2 cellular contexts compared by ENCODE assay signal in the genomic region with DNA sequence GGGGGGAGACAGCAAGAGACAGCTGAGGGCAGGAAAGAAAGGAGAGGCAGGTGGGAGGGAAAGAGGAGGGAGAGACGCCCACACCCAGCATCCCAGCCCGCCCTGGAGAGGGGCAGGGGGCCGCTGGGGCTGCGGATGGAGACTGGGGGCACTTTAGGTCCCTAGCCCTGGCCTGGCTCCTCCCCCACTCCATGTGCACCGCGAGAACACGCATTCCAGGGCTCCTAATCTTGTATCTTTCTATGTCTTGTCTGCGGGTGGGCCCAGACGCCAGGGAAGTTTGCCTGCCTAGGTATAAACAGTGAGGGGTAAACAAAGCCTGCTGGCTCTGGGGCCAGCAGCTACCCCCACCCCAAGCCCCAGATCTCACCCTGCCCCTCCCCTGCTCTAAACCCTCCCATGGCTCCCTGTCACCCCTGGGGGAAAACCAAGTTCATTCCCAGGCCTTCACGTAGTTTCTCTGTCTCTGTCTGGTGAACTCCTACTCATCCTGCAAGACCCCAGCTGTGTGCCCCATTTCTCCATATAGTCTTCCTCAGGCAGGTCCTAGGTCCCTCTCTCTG.
TF ChIP-seq lines count a peak whose summit lies in the region.

No MANE protein-coding gene starts in this region.

TF ChIP-seq in HEK293, 187 proteins besides CTCF, POLR2A, EP300 and RAD21 (continues in another document):
- TF ChIP-seq, protein P1, sequence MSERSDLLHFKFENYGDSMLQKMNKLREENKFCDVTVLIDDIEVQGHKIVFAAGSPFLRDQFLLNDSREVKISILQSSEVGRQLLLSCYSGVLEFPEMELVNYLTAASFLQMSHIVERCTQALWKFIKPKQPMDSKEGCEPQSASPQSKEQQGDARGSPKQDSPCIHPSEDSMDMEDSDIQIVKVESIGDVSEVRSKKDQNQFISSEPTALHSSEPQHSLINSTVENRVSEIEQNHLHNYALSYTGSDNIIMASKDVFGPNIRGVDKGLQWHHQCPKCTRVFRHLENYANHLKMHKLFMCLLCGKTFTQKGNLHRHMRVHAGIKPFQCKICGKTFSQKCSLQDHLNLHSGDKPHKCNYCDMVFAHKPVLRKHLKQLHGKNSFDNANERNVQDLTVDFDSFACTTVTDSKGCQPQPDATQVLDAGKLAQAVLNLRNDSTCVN (tag by site-specific recombination; optimal IDR thresholded peaks at IDR 0.05): peak; percentile 34
- TF ChIP-seq, protein P2, sequence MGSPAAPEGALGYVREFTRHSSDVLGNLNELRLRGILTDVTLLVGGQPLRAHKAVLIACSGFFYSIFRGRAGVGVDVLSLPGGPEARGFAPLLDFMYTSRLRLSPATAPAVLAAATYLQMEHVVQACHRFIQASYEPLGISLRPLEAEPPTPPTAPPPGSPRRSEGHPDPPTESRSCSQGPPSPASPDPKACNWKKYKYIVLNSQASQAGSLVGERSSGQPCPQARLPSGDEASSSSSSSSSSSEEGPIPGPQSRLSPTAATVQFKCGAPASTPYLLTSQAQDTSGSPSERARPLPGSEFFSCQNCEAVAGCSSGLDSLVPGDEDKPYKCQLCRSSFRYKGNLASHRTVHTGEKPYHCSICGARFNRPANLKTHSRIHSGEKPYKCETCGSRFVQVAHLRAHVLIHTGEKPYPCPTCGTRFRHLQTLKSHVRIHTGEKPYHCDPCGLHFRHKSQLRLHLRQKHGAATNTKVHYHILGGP (tag by site-specific recombination; IDR thresholded peaks at IDR 0.05): no peak
- TF ChIP-seq BCL11B (tag by site-specific recombination; IDR thresholded peaks at IDR 0.05; ENCODE audit: low read depth): peak; percentile 31; the same call in 1 of the 2 replicates
- peak; percentile 92 for TF ChIP-seq WT1 (tag by site-specific recombination; IDR thresholded peaks at IDR 0.05)
- TF ChIP-seq, protein P3, sequence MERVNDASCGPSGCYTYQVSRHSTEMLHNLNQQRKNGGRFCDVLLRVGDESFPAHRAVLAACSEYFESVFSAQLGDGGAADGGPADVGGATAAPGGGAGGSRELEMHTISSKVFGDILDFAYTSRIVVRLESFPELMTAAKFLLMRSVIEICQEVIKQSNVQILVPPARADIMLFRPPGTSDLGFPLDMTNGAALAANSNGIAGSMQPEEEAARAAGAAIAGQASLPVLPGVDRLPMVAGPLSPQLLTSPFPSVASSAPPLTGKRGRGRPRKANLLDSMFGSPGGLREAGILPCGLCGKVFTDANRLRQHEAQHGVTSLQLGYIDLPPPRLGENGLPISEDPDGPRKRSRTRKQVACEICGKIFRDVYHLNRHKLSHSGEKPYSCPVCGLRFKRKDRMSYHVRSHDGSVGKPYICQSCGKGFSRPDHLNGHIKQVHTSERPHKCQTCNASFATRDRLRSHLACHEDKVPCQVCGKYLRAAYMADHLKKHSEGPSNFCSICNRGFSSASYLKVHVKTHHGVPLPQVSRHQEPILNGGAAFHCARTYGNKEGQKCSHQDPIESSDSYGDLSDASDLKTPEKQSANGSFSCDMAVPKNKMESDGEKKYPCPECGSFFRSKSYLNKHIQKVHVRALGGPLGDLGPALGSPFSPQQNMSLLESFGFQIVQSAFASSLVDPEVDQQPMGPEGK (tag by site-specific recombination; IDR thresholded peaks at IDR 0.05): peak; percentile 88
- peak; percentile 7; the same call in 1 of the 2 replicates for TF ChIP-seq FEZF1 (tag by site-specific recombination; IDR thresholded peaks at IDR 0.05)
- TF ChIP-seq BCL11A (tag by site-specific recombination; IDR thresholded peaks at IDR 0.05; ENCODE audit: low read depth): 0 out of 2 replicates have a peak, but pooled peaks have one; percentile 50
- peak; percentile 95 for TF ChIP-seq ZNF16 (tag by site-specific recombination; IDR thresholded peaks at IDR 0.05; ENCODE audit: low read depth)
- no peak for TF ChIP-seq ZNF707 (tag by site-specific recombination; IDR thresholded peaks at IDR 0.05)
- TF ChIP-seq ZNF600 (tag by site-specific recombination; IDR thresholded peaks at IDR 0.05): 0 out of 2 replicates have a peak, but pooled peaks have one; percentile 15
- TF ChIP-seq KLF1 (tag by site-specific recombination; IDR thresholded peaks at IDR 0.05): peak; percentile 89
- TF ChIP-seq HOXD13 (CRISPR knock-in tag; IDR thresholded peaks at IDR 0.05; ENCODE audit: borderline replicate concordance): no peak
- TF ChIP-seq, protein P4, sequence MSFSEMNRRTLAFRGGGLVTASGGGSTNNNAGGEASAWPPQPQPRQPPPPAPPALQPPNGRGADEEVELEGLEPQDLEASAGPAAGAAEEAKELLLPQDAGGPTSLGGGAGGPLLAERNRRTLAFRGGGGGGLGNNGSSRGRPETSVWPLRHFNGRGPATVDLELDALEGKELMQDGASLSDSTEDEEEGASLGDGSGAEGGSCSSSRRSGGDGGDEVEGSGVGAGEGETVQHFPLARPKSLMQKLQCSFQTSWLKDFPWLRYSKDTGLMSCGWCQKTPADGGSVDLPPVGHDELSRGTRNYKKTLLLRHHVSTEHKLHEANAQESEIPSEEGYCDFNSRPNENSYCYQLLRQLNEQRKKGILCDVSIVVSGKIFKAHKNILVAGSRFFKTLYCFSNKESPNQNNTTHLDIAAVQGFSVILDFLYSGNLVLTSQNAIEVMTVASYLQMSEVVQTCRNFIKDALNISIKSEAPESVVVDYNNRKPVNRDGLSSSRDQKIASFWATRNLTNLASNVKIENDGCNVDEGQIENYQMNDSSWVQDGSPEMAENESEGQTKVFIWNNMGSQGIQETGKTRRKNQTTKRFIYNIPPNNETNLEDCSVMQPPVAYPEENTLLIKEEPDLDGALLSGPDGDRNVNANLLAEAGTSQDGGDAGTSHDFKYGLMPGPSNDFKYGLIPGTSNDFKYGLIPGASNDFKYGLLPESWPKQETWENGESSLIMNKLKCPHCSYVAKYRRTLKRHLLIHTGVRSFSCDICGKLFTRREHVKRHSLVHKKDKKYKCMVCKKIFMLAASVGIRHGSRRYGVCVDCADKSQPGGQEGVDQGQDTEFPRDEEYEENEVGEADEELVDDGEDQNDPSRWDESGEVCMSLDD (tag by site-specific recombination; IDR thresholded peaks at IDR 0.05): peak; percentile 82
- TF ChIP-seq ZXDB (tag by site-specific recombination; IDR thresholded peaks at IDR 0.05): peak; percentile 59
- peak; percentile 47; the same call in 1 of the 2 replicates for TF ChIP-seq SP7 (tag by site-specific recombination; IDR thresholded peaks at IDR 0.05)
- TF ChIP-seq ZNF423 (tag by site-specific recombination; IDR thresholded peaks at IDR 0.05): 0 out of 2 replicates have a peak, but pooled peaks have one; percentile 11
- peak; percentile 86 for TF ChIP-seq GLIS1 (tag by site-specific recombination; IDR thresholded peaks at IDR 0.05)

TF ChIP-seq in HepG2, 621 proteins besides CTCF, POLR2A, EP300 and RAD21:
- TF ChIP-seq ZBTB1 (CRISPR knock-in tag; IDR thresholded peaks at IDR 0.05; ENCODE audit: borderline replicate concordance) (no peak), PLRG1 (conservative IDR thresholded peaks at IDR 0.05) (no peak)
TF ChIP-seq in HepG2: peak in this region for 0.
